In the genomic region with DNA sequence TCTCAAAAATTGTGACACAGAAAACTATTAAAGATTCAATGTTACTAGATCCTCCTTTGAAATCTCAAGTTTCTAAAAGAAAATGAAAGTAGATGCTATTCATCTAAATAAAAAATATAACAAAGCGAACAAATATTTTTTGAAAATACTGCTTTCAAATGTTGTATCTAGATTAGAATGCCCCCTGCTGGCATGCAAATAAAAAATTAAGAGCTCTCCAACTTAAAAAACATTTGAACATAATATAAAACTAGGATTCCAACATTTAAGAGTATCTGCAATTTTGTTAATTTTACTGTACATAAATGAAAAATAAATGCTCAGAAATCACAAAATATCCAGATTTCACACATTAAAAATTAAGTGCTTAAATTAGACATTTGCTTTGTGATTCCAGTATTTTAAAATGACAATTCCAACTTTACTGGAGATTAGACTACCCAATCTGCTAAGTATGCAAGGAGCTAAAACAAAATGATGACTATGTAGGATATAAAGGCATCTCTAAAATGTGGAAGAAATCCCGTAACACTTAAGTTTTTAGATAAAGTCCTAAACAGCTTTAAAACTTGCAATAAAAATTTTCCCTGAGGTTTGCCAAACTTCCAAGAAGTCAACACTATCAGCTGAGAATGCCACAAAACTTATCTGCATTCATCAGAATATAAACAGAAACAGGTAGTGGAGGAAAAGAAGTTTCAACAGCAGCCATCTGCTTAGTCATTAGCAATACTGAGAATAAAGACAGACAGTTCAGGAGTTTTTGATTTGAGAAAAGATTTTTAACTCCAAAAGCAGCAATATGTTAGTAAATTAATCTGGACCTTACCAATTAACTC, we compare ENCODE assay signal across 10 cellular contexts. TPM values are rescaled to one million over a fixed set of nuclear protein-coding genes. Genes with fewer than 3 reads are reported as not detected.
DNase-seq lines count a peak whose midpoint lies in the region; ATAC-seq, FAIRE-seq and TF ChIP-seq lines count a peak whose summit lies in the region.
"Had no signal": no experiment of that assay in that cellular context is flagged by ENCODE, and none has a peak within 500 bp of the region (broad histone marks: within the 10 kb centered on the region; RNA-seq: fewer than 3 reads in every experiment).

No MANE protein-coding gene starts in this region.

- peak; percentile 95 for FAIRE-seq in islet of Langerhans (lab: Jason Lieb, UNC)

- peak; percentile 54 for TF ChIP-seq CTCF in AG04450 (IDR thresholded peaks at IDR 0.05; ENCODE audit: low read depth, low read length)
- TF ChIP-seq CTCF in VCaP (conservative IDR thresholded peaks at IDR 0.05) = peak; percentile 59

- no peaks in the 10 kb centered on the region for H3K9me3 ChIP-seq in AG04450 (ENCODE audit: control insufficient read depth, insufficient read depth, low read length)

- no peak for DNase-seq in AG04450 (ENCODE audit: low read depth, low spot score)
- no peak for DNase-seq in stimulated activated CD4-positive, alpha-beta T cell treated with anti-CD3 and anti-CD28 coated beads, Interleukin-2, amount 100 ng/mL, for 48 hours
- no peak for DNase-seq in NCI-H187 (lab: John Stamatoyannopoulos, UW)
- DNase-seq in NCI-H1436 treated with DMSO at 0.1 percent for 48 hours (lab: John Stamatoyannopoulos, UW) = no peak
- DNase-seq: NCI-H526 treated with DMSO at 0.1 percent for 48 hours; stimulated activated CD4-positive, alpha-beta T cell treated with anti-CD3 and anti-CD28 coated beads, Interleukin-15, amount 100 ng/mL, for 24 hours had no signal

- H3K27me3 ChIP-seq in AG04450 (ENCODE audit: control insufficient read depth, insufficient read depth, low read length) = no peaks in the 10 kb centered on the region

- POLR2A ChIA-PET in AG04450 (lab: Yijun Ruan, JAX) = no interaction called here

- no peak overlapping the region for H3K4me3 ChIP-seq in AG04450 (ENCODE audit: low read depth, low read length)

- CTCF ChIA-PET in AG04450 (lab: Charles Lee) = interaction anchor here (0.5 to 2.8 kb wide), 25 partner anchors 9 to 593 kb away, joined by 3 to 27 read pairs (median 4); a partner anchor contains a TSS

- peak; percentile 62 for ATAC-seq in GM18868 (IDR thresholded peaks at IDR 0.05; ENCODE audit: unreplicated experiment)
- no peak for ATAC-seq in HG03378 (IDR thresholded peaks at IDR 0.05; ENCODE audit: unreplicated experiment)

- H3K27ac ChIP-seq in AG04450 (ENCODE audit: low read depth, low read length) (no peak overlapping the region), VCaP (peak overlapping the region; percentile 38)

RNA-seq across cellular contexts. Expression of a gene that starts 32.6 kb away (rescaled TPM):
- polyA plus RNA-seq in AG04450 (2011; rRNA removed) = 125 and 158 TPM in 2 replicates
- polyA minus RNA-seq in AG04450 (2011; rRNA and poly(A)+ RNA removed) = 138 and 172 TPM in 2 replicates
